Comparison of ENCODE assay signal across 19 cellular contexts in the genomic region with DNA sequence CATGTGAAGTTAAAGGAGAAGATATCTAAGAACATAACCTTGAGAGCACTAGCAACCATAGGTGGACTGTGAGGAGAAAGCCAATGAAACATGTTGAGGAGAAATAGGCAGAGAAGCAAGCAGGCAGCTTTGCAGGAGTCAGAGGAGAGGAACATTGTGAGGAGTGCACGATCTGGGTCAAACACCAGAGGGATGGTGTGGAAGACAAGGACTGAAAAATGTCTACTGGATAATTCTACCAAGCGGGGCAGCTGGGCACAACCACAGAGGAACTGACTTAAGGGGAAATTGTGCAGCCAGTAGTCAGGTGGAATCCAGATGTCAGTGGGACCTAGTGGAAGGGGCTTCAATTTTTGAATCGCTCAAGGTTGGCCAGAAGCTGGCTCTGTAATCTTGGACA.
"Had no signal": no experiment of that assay in that cellular context is flagged by ENCODE, and none has a peak within 500 bp of the region (broad histone marks: within the 10 kb centered on the region; RNA-seq: fewer than 3 reads in every experiment).

No MANE protein-coding gene starts in this region.

- H3K4me1 Mint-ChIP-seq: endodermal cell had no signal

- H3K27ac Mint-ChIP-seq: activated CD4-positive, alpha-beta T cell treated with anti-CD3 and anti-CD28 coated beads, Interleukin-2, amount 10 ng/mL, durations not matched to agents 24 days and 14 days; activated CD8-positive, alpha-beta T cell treated with anti-CD3 and anti-CD28 coated beads, Interleukin-2, amount 10 ng/mL, durations not matched to agents 7 days and 5 days; activated naive CD4-positive, alpha-beta T cell treated with anti-CD3 and anti-CD28 coated beads, Interleukin-2, amount 10 ng/mL, durations not matched to agents 7 days and 5 days; endodermal cell had no signal

- DNase-seq: activated CD4-positive, alpha-beta T cell treated with anti-CD3 and anti-CD28 coated beads, Interleukin-2, amount 10 ng/mL, durations not matched to agents 24 days and 14 days; activated CD8-positive, alpha-beta memory T cell treated with anti-CD3 and anti-CD28 coated beads, Interleukin-2, amount 50 U/mL, for 4 hours; activated CD8-positive, alpha-beta T cell treated with anti-CD3 and anti-CD28 coated beads, Interleukin-2, amount 10 ng/mL, durations not matched to agents 7 days and 5 days; activated effector memory CD4-positive, alpha-beta T cell treated with Interleukin-2 at 50 U/mL for 16 hours; activated naive CD4-positive, alpha-beta T cell treated with anti-CD3 and anti-CD28 coated beads, Interleukin-2, amount 10 ng/mL, durations not matched to agents 7 days and 5 days; activated T-cell treated with anti-CD3 and anti-CD28 coated beads, Interleukin-2, amount 50 U/mL, for 48 hours; endodermal cell; foreskin keratinocyte; glutamatergic neuron; lower lobe of right lung; ovary; psoas muscle; right cardiac atrium; stimulated activated CD4-positive, alpha-beta T cell treated with anti-CD3 and anti-CD28 coated beads, Interleukin-2, amount 100 ng/mL, for 24 hours; stimulated activated naive CD8-positive, alpha-beta T cell treated with anti-CD3 and anti-CD28 coated beads, Interleukin-15, Interleukin-2, amounts not matched to agents 100 U/mL and 50 U/mL, for 24 hours; uterus had no signal

- ATAC-seq: activated CD8-positive, alpha-beta T cell treated with anti-CD3 and anti-CD28 coated beads, Interleukin-2, amount 10 ng/mL, durations not matched to agents 7 days and 5 days; foreskin keratinocyte; lower lobe of right lung; psoas muscle; right cardiac atrium; stimulated activated naive CD8-positive, alpha-beta T cell treated with anti-CD3 and anti-CD28 coated beads, Interleukin-15, Interleukin-2, amounts not matched to agents 100 U/mL and 50 U/mL, for 24 hours had no signal

- H3K27me3 ChIP-seq: ovary, uterus had no signal

- H3K4me3 ChIP-seq: cardiac muscle cell, lower lobe of right lung, ovary, psoas muscle, tibial nerve, uterus had no signal

- H3K4me3 Mint-ChIP-seq: activated CD4-positive, alpha-beta T cell treated with anti-CD3 and anti-CD28 coated beads, Interleukin-2, amount 10 ng/mL, durations not matched to agents 24 days and 14 days; activated CD8-positive, alpha-beta T cell treated with anti-CD3 and anti-CD28 coated beads, Interleukin-2, amount 10 ng/mL, durations not matched to agents 7 days and 5 days; activated naive CD4-positive, alpha-beta T cell treated with anti-CD3 and anti-CD28 coated beads, Interleukin-2, amount 10 ng/mL, durations not matched to agents 7 days and 5 days; endodermal cell had no signal

- H3K9me3 Mint-ChIP-seq: activated CD4-positive, alpha-beta T cell treated with anti-CD3 and anti-CD28 coated beads, Interleukin-2, amount 10 ng/mL, durations not matched to agents 24 days and 14 days; activated naive CD4-positive, alpha-beta T cell treated with anti-CD3 and anti-CD28 coated beads, Interleukin-2, amount 10 ng/mL, durations not matched to agents 7 days and 5 days; endodermal cell had no signal

- H3K36me3 ChIP-seq: cardiac muscle cell, lower lobe of right lung, ovary, tibial nerve, uterus had no signal

- H3K4me1 ChIP-seq: foreskin keratinocyte, uterus had no signal

- H3K27ac ChIP-seq: cardiac muscle cell, epithelial cell of prostate, foreskin keratinocyte, lower lobe of right lung, ovary, psoas muscle, tibial nerve, uterus had no signal

- H3K9me3 ChIP-seq: lower lobe of right lung, ovary, psoas muscle, tibial nerve, uterus had no signal

- H3K36me3 Mint-ChIP-seq: activated naive CD4-positive, alpha-beta T cell treated with anti-CD3 and anti-CD28 coated beads, Interleukin-2, amount 10 ng/mL, durations not matched to agents 7 days and 5 days had no signal
